Comparison of ENCODE assay signal across 9 cellular contexts in the genomic region with DNA sequence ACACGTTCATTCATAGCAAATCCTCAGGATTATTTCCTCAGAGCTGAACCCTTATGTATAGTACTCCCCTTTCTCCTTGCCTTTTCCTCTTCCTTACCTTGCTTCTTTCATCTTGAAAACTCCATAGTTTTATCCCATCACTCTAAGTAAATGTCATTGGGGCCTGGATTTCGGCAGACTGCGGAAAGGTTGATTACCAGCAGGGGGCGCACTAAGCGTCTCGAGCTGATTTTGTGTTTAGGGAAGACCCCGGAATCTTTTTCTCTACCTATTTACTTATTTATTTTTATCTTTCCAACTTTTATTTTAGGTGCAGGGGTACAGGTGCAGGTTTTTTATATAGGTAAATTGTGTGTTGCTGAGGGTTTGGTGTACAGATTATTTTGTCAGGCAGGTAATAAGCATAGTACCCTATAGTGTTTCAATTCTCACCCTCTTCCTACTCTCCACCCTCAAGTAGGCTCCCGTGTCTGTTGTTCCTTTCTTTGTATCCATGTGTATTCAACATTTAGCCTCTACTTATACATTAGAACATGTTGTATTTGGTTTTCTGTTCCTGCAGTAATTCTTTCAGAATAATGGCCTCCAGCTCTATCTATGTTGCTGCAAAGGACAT. TPM values are rescaled to one million over a fixed set of nuclear protein-coding genes. Genes with fewer than 3 reads are reported as not detected.
DNase-seq lines count a peak whose midpoint lies in the region; ATAC-seq and TF ChIP-seq lines count a peak whose summit lies in the region.
"Had no signal": no experiment of that assay in that cellular context is flagged by ENCODE, and none has a peak within 500 bp of the region (broad histone marks: within the 10 kb centered on the region; RNA-seq: fewer than 3 reads in every experiment).

No MANE protein-coding gene starts in this region.

- peak; percentile 83 for TF ChIP-seq CTCF in LNCaP clone FGC (IDR thresholded peaks at IDR 0.05; ENCODE audit: control insufficient read depth, extremely low read depth, insufficient read depth)
- TF ChIP-seq CTCF in activated CD8-positive, alpha-beta T cell treated with anti-CD3 and anti-CD28 coated beads for 36 hours (IDR thresholded peaks at IDR 0.05) = peak; percentile 75
- TF ChIP-seq CTCF in gastroesophageal sphincter (IDR thresholded peaks at IDR 0.05) = peak; percentile 54 to 81 (median 71)
- peak; percentile 90 for TF ChIP-seq CTCF in smooth muscle cell (IDR thresholded peaks at IDR 0.05; ENCODE audit: borderline replicate concordance, insufficient read depth, poor library complexity, severe bottlenecking)

- no peak for TF ChIP-seq POLR2A in gastroesophageal sphincter (IDR thresholded peaks at IDR 0.05)

- peaks cover 0 to 12% (median 0%) of the 10 kb centered on the region in 3 donors for H3K4me1 ChIP-seq in gastroesophageal sphincter
- no peaks in the 10 kb centered on the region for H3K4me1 ChIP-seq in smooth muscle cell (ENCODE audit: low read depth)

- H3K9me3 ChIP-seq in gastroesophageal sphincter (no peaks in the 10 kb centered on the region), smooth muscle cell (replicated peaks; ENCODE audit: low read depth) (no peaks in the 10 kb centered on the region)

- H3K27me3 ChIP-seq in gastroesophageal sphincter (no peaks in the 10 kb centered on the region), smooth muscle cell (ENCODE audit: low read depth) (no peaks in the 10 kb centered on the region)

- H3K4me3 Mint-ChIP-seq in activated CD8-positive, alpha-beta T cell treated with anti-CD3 and anti-CD28 coated beads for 36 hours = no peak overlapping the region

- H4K20me1 ChIP-seq in smooth muscle cell (ENCODE audit: low read depth) = no peaks in the 10 kb centered on the region

- H3K27me3 Mint-ChIP-seq in activated CD8-positive, alpha-beta T cell treated with anti-CD3 and anti-CD28 coated beads for 36 hours = peaks cover 10% of the 10 kb centered on the region

- ATAC-seq in activated CD8-positive, alpha-beta T cell treated with anti-CD3 and anti-CD28 coated beads for 36 hours = no peak
- ATAC-seq in gastroesophageal sphincter = no peak
- ATAC-seq in GM19351 (IDR thresholded peaks at IDR 0.05; ENCODE audit: unreplicated experiment) = no peak

- H3K4me3 ChIP-seq in LNCaP clone FGC (ENCODE audit: low read depth, low read length) (no peak overlapping the region), gastroesophageal sphincter (no peak overlapping the region), smooth muscle cell (no peak overlapping the region)

- H3K9ac ChIP-seq in smooth muscle cell (ENCODE audit: low read depth) = no peak overlapping the region

- no peak for TF ChIP-seq EP300 in gastroesophageal sphincter (IDR thresholded peaks at IDR 0.05)

- H3K27ac ChIP-seq in gastroesophageal sphincter (no peak overlapping the region), smooth muscle cell (ENCODE audit: low read depth) (no peak overlapping the region)

- H3K4me2 ChIP-seq in smooth muscle cell = no peak overlapping the region

- H3K27ac Mint-ChIP-seq in activated CD8-positive, alpha-beta T cell treated with anti-CD3 and anti-CD28 coated beads for 36 hours = no peak overlapping the region

- 28 to 31% methylated on average over 8 of the region's 8 CpGs for WGBS in gastroesophageal sphincter (ENCODE audit: low coverage in 1 of 2), 2 donors
- WGBS in smooth muscle cell (ENCODE audit: low lambda C conversion rate) = 30% methylated on average over 8 of the region's 8 CpGs

- H3K36me3 Mint-ChIP-seq in activated CD8-positive, alpha-beta T cell treated with anti-CD3 and anti-CD28 coated beads for 36 hours (ENCODE audit: low read depth) = no peaks in the 10 kb centered on the region

- CTCF ChIA-PET in activated CD8-positive, alpha-beta T cell treated with anti-CD3 and anti-CD28 coated beads for 36 hours (lab: Charles Lee) = interaction anchor here (0.7 to 3.3 kb wide), 9 partner anchors 11 to 590 kb away, joined by 3 to 8 read pairs (median 4); a partner anchor contains a TSS

- DNase-seq in GM03348 (ENCODE audit: low spot score) (peak; percentile 58), LNCaP clone FGC (ENCODE audit: low read depth) (no peak), smooth muscle cell (lab: John Stamatoyannopoulos, UW; ENCODE audit: unreplicated experiment) (no peak), NCI-H2196 treated with DMSO at 0.1 percent for 48 hours (lab: John Stamatoyannopoulos, UW; ENCODE audit: unreplicated experiment) (no peak), NK-92 (lab: John Stamatoyannopoulos, UW; ENCODE audit: unreplicated experiment) (no peak)
- peak; percentile 40 for DNase-seq in activated CD8-positive, alpha-beta T cell treated with anti-CD3 and anti-CD28 coated beads for 36 hours

- no peaks in the 10 kb centered on the region for H3F3A ChIP-seq in smooth muscle cell (ENCODE audit: low read depth)

- H3K9me3 Mint-ChIP-seq in activated CD8-positive, alpha-beta T cell treated with anti-CD3 and anti-CD28 coated beads for 36 hours = no peaks in the 10 kb centered on the region

- H3K79me2 ChIP-seq in smooth muscle cell (ENCODE audit: low read depth) = no peaks in the 10 kb centered on the region

- POLR2A ChIA-PET in activated CD8-positive, alpha-beta T cell treated with anti-CD3 and anti-CD28 coated beads for 36 hours (lab: Charles Lee) = no interaction called here

- H3K4me1 Mint-ChIP-seq in activated CD8-positive, alpha-beta T cell treated with anti-CD3 and anti-CD28 coated beads for 36 hours (ENCODE audit: low read depth) = no peaks in the 10 kb centered on the region

- H3K36me3 ChIP-seq in gastroesophageal sphincter (peaks cover 0 to 55% of the 10 kb centered on the region in 2 donors), smooth muscle cell (ENCODE audit: low read depth) (no peaks in the 10 kb centered on the region)

- no peak overlapping the region for H2AFZ ChIP-seq in smooth muscle cell (ENCODE audit: low read depth)

- intact Hi-C loops in activated CD8-positive, alpha-beta T cell treated with anti-CD3 and anti-CD28 coated beads for 36 hours (cut with micrococcal nuclease) = loop anchor here (5.0 kb wide), 1 partner anchor 83 kb away; a partner anchor contains a TSS

RNA-seq across cellular contexts. Expression of a gene that starts 11.4 kb away (rescaled TPM):
- total RNA-seq in activated CD8-positive, alpha-beta T cell treated with anti-CD3 and anti-CD28 coated beads for 36 hours = not detected
- total RNA-seq in gastroesophageal sphincter (1 to 10 TPM; 3.7 to 8.1 (median 5.4) TPM), smooth muscle cell (0.18 and 2.3 TPM in 2 replicates)
- 0.28 and 0.83 TPM in 2 replicates for polyA plus RNA-seq in smooth muscle cell
- total RNA-seq: T-helper 1 cell treated with Interleukin-12 subunit alpha and Interleukin-12 subunit beta and Interleukin-4 antibody, amounts not matched to agents 30 ng/mL and 1 ng/mL, for 36 hours had no signal

RNA-seq across cellular contexts. Expression of a gene that starts 27.2 kb away (rescaled TPM):
- total RNA-seq in activated CD8-positive, alpha-beta T cell treated with anti-CD3 and anti-CD28 coated beads for 36 hours = not detected
- total RNA-seq in gastroesophageal sphincter (10 to 100 TPM; 13.0 to 32.5 (median 17.9) TPM), smooth muscle cell (7.6 and 13.0 TPM in 2 replicates)
- polyA plus RNA-seq in smooth muscle cell = 4.7 and 6.1 TPM in 2 replicates
- total RNA-seq: T-helper 1 cell treated with Interleukin-12 subunit alpha and Interleukin-12 subunit beta and Interleukin-4 antibody, amounts not matched to agents 30 ng/mL and 1 ng/mL, for 36 hours had no signal

Comparison
In these comparisons a context has a peak if more than half of its experiments do, and no peak if none do; other contexts are left out.
1. DNase-seq: peak in GM03348 (single experiment) and activated CD8-positive, alpha-beta T cell treated with anti-CD3 and anti-CD28 coated beads for 36 hours (single experiment); none in LNCaP clone FGC (single experiment), smooth muscle cell (single experiment), NCI-H2196 treated with DMSO at 0.1 percent for 48 hours (single experiment) and NK-92 (single experiment).
2. Peak in every context shown above with its lines, with median percentiles within 50 percentile points of each other: CTCF ChIP-seq.